Comparison of ENCODE assay signal across 7 cellular contexts in the genomic region with DNA sequence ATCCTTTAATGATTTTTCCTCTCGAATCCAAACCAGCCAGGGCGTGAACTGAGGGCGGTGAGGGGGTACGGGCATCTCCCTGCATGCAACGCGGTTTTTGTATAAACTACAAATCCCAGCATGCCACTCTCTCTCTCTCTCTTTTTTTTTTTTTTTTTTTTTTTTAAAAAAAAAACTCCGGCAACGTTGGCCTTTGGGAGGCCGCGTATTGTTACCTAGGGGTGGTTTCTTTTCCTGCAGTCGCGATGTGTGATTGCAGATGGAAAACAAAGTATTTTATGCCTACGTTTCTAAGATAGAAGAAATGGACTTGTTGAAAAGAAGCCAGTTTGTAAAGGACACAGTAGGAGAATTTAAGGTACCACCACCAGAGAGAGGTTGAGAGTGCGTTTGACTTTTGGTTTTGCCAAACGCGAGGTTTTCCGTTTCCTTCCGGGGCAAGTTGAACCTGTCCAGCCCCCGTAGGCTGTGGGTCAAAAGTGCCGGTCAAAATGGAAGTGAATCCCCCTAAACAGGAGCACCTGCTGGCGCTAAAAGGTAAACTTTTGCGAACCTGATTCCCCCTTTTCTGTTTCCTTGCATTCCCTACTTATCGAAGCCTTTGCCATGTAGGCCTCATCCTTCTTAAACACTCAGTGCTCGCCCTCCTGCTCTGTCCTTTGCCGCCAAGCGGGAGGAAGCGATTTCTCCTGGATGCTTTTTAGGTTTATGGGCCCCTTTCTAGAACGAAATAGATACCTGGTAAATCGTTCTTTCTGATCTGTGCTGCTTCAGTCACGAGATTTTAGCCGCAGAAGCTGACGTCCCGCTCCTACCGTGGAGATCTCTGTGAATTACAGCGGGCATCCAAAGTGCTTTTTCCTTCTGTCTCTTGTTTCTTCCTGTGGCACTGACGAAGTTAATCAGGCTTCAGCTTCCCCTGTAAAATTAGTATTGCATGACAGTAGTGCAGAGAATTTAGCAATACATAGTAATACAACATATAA. TPM values are rescaled to one million over a fixed set of nuclear protein-coding genes. Genes with fewer than 3 reads are reported as not detected.
DNase-seq lines count a peak whose midpoint lies in the region; ATAC-seq and TF ChIP-seq lines count a peak whose summit lies in the region.

Gene SHLD3 (plus strand): TSS at position 458 of the 986 bp plus-strand sequence. CDS start 4,561 bp downstream, outside the sequence.
A gene with protein sequence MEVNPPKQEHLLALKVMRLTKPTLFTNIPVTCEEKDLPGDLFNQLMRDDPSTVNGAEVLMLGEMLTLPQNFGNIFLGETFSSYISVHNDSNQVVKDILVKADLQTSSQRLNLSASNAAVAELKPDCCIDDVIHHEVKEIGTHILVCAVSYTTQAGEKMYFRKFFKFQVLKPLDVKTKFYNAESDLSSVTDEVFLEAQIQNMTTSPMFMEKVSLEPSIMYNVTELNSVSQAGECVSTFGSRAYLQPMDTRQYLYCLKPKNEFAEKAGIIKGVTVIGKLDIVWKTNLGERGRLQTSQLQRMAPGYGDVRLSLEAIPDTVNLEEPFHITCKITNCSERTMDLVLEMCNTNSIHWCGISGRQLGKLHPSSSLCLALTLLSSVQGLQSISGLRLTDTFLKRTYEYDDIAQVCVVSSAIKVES (plus strand): TSS at position 458 of the 986 bp plus-strand sequence. CDS start 34 bp downstream, at position 492.

- TF ChIP-seq CTCF in body of pancreas (IDR thresholded peaks at IDR 0.05): peak in 4 of 7 experiments; percentile 12 to 32 (median 22)

- peak; percentile 56 for ATAC-seq in GM18508 (IDR thresholded peaks at IDR 0.05; ENCODE audit: insufficient read depth, unreplicated experiment)
- ATAC-seq in HG03025 (IDR thresholded peaks at IDR 0.05; ENCODE audit: low FRiP score, unreplicated experiment): peak; percentile 76
- peak; percentile 91 for ATAC-seq in body of pancreas
- ATAC-seq in sciatic nerve: peak; percentile 96

- TF ChIP-seq POLR2A in body of pancreas (IDR thresholded peaks at IDR 0.05): peak in 1 of 3 donors; percentile 21

- peaks cover 30% of the 10 kb centered on the region for H3K4me1 ChIP-seq in body of pancreas

- peak within 1 kb of the TSS; percentile 54 to 89 (median 70) for H3K27ac ChIP-seq in body of pancreas

- H3K27me3 ChIP-seq in body of pancreas: no peaks in the 10 kb centered on the region

- peak within 1 kb of the TSS; percentile 80 to 85 for H3K4me3 ChIP-seq in body of pancreas

- DNase-seq in NCI-H2029 treated with DMSO at 0.1 percent for 48 hours (lab: John Stamatoyannopoulos, UW) (peak; percentile 96), T1000 (lab: John Stamatoyannopoulos, UW) (peak; percentile 38), body of pancreas (peak; percentile 80 to 91 (median 87)), iPS DF 4.7 (ENCODE audit: extremely low read depth, low spot score) (peak; percentile 60), sciatic nerve (ENCODE audit: low spot score) (peak; percentile 88)

- intact Hi-C loops in body of pancreas (cut with DNase I): no loop called here
- intact Hi-C loops in sciatic nerve (cut with DNase I): no loop called here

- 0 to 1% methylated on average over 36 of the region's 36 CpGs for WGBS in body of pancreas, 2 donors

- no peaks in the 10 kb centered on the region for H3K9me3 ChIP-seq in body of pancreas

- no peaks in the 10 kb centered on the region for H3K36me3 ChIP-seq in body of pancreas (replicated peaks in 1 of 2; ENCODE audit: insufficient read depth in 1 of 2, low read depth in 2 of 2)

RNA-seq across cellular contexts. Expression of gene SHLD3, which starts in this region (rescaled TPM):
- total RNA-seq in body of pancreas: 1 to 10 TPM; 1.0 to 3.6 TPM
- 3.1 TPM for total RNA-seq in sciatic nerve

RNA-seq across cellular contexts. Expression of the second gene that starts in this region (rescaled TPM):
- 10 to 100 TPM in 1 of 2 donors, 1 to 10 TPM in 1; 5.6 to 10.9 TPM for total RNA-seq in body of pancreas
- total RNA-seq in sciatic nerve: 23.7 TPM

Comparison
In these comparisons a context has a peak if more than half of its experiments do, and no peak if none do; other contexts are left out.
1. Peak in every context shown above with its lines: DNase-seq, ATAC-seq, H3K4me3 ChIP-seq and H3K27ac ChIP-seq.
2. DNase-seq: peak in every context shown above with its lines; median percentile 96 in NCI-H2029 treated with DMSO at 0.1 percent for 48 hours; 88 in sciatic nerve; 87 in body of pancreas; 60 in iPS DF 4.7; 38 in T1000.